ENCODE assay signal across 26 cellular contexts in the genomic region with DNA sequence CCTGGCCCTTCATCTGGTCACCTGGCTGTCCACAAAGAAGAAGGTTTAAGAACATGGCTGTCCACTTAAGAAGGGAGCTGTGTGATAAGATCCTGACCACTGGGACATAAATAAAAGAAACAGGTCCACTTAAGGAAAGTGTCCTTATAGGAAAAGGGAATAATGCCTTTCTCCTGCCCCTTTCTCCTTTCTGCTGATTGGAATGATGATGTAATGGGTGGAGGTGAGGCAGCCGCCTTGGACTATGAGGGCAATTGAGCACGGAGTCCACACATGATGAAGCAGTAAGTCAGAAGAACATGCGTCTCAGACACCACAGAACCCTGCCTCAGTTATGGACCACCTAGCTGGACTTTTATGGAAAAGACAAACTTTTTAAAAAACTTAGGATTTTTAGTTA.
"Had no signal": no experiment of that assay in that cellular context is flagged by ENCODE, and none has a peak within 500 bp of the region (broad histone marks: within the 10 kb centered on the region; RNA-seq: fewer than 3 reads in every experiment).

No MANE protein-coding gene starts in this region.

- H3K9me3 ChIP-seq: suprapubic skin, testis, thoracic aorta, transverse colon, upper lobe of left lung, upper lobe of right lung, vagina had no signal

- H3K27ac ChIP-seq: stomach, suprapubic skin, testis, thoracic aorta, tibial artery, tibial nerve, transverse colon, upper lobe of left lung, upper lobe of right lung, uterus, vagina had no signal

- H3K27me3 ChIP-seq: stomach, testis, tibial nerve, transverse colon, upper lobe of left lung, upper lobe of right lung, uterus, vagina had no signal

- ATAC-seq: stimulated activated effector memory CD8-positive, alpha-beta T cell treated with anti-CD3 and anti-CD28 coated beads, Interleukin-12 subunit alpha, Interleukin-12 subunit beta, amount 100 ng/mL, for 72 hours; stimulated activated memory B cell treated with anti-CD40 and anti-IgM and Interleukin-4, amounts not matched to agents 10 μg/mL and 1 μg/mL and 100 μg/mL, for 72 hours; stimulated activated naive B cell treated with anti-CD40 and anti-IgM and Interleukin-4, amounts not matched to agents 10 μg/mL and 1 μg/mL and 100 μg/mL, for 72 hours; stimulated activated naive CD8-positive, alpha-beta T cell treated with anti-CD3 and anti-CD28 coated beads, Interleukin-15, amount 100 ng/mL, for 72 hours; stimulated activated naive CD8-positive, alpha-beta T cell treated with anti-CD3 and anti-CD28 coated beads, Interleukin-15, Interleukin-2, amounts not matched to agents 100 U/mL and 50 U/mL, for 24 hours had no signal

- H3K4me1 ChIP-seq: stomach, suprapubic skin, testis, tibial artery, tibial nerve, transverse colon, upper lobe of left lung, upper lobe of right lung, uterus, vagina had no signal

- H3K36me3 ChIP-seq: stomach, suprapubic skin, thoracic aorta, tibial artery, tibial nerve, transverse colon, upper lobe of left lung, upper lobe of right lung, uterus, vagina had no signal

- DNase-seq: stimulated activated CD4-positive, alpha-beta T cell treated with anti-CD3 and anti-CD28 coated beads, Interleukin-2, amount 100 ng/mL, for 48 hours; stimulated activated CD4-positive, alpha-beta T cell treated with anti-CD3 and anti-CD28 coated beads, Interleukin-4, amount 100 ng/mL, for 1 hour; stimulated activated CD4-positive, alpha-beta T cell treated with anti-CD3 and anti-CD28 coated beads, Interleukin-4, amount 100 ng/mL, for 24 hours; stimulated activated CD4-positive, alpha-beta T cell treated with anti-CD3 and anti-CD28 coated beads, Interleukin-4, amount 100 ng/mL, for 4 hours; stimulated activated CD8-positive, alpha-beta memory T cell treated with anti-CD3 and anti-CD28 coated beads, Interleukin-4, amount 100 ng/mL, for 48 hours; stimulated activated naive B cell treated with anti-CD40 and anti-IgM and Interleukin-4, amounts not matched to agents 10 μg/mL and 1 μg/mL and 100 μg/mL, for 72 hours; stimulated activated naive CD4-positive, alpha-beta T cell; stimulated activated naive CD4-positive, alpha-beta T cell treated with Interleukin-2 at 50 U/mL for 16 hours; stimulated activated naive CD8-positive, alpha-beta T cell treated with anti-CD3 and anti-CD28 coated beads, Interleukin-15, amount 100 ng/mL, for 72 hours; stimulated activated naive CD8-positive, alpha-beta T cell treated with anti-CD3 and anti-CD28 coated beads, Interleukin-15, Interleukin-2, amounts not matched to agents 100 U/mL and 50 U/mL, for 24 hours; stomach; substantia nigra; testis; tibial artery; transverse colon; trophoblast cell; upper lobe of right lung; uterus had no signal

- H3K4me3 ChIP-seq: stomach, suprapubic skin, testis, thoracic aorta, tibial artery, tibial nerve, transverse colon, upper lobe of left lung, upper lobe of right lung, uterus, vagina had no signal

- FAIRE-seq: urothelium cell line had no signal
